In the genomic region with DNA sequence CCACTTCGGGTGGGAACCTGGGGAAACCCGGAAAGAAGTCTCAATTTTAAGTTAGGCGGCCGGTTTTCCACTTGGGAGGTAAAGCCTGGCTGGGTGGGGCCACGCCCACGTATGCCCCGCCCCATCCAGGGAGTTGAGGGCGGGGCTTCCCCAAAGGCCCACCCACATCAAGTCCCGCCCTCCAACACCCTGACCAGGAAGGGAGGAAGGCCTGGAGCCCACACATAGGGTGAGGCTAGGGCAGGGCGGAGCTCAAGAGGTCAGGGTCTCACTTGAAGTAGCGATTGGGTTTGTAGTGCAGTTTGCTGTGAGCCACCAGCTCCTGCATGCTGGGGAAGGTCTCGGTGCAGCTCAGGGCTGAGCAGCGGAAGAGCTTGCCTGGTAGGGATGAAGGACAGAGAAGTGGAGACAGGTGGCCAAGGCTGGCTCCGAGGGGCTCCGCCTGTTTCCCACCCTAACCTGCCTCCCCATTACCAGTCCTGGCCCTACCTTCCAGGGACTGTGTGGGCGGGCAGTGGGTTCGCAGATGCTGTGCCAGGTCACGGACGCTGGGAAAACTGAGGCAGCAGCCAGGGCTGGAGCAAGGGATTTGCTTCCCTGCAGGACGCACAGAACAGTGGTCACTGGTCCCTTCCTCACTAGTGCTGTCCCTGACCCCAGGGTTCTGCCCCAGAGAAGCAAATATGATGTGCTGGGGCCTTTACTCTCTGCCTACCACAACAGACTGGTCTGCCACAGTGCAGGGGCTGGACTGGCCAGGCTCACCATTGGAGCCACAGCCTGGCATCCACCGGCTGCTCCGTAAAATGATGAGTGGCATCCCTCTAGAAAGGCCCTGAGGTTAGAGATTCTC, we compare ENCODE assay signal across 7 cellular contexts. TPM values are rescaled to one million over a fixed set of nuclear protein-coding genes. Genes with fewer than 3 reads are reported as not detected.
DNase-seq lines count a peak whose midpoint lies in the region; ATAC-seq lines count a peak whose summit lies in the region.

No MANE protein-coding gene starts in this region.

- H3K36me3 Mint-ChIP-seq in naive thymus-derived CD8-positive, alpha-beta T cell: peaks cover 0 to 9% (median 0%) of the 10 kb centered on the region in 3 donors

- H2AFZ ChIP-seq in Karpas-422 (ENCODE audit: low read length): no peak overlapping the region

- H3K27ac Mint-ChIP-seq in naive thymus-derived CD8-positive, alpha-beta T cell: peak overlapping the region; percentile 28 to 86 (median 69)

- no peaks in the 10 kb centered on the region for H3K27me3 ChIP-seq in Karpas-422 (ENCODE audit: low read length)

- H4K20me1 ChIP-seq in Karpas-422 (ENCODE audit: insufficient read depth, low read depth, low read length): no peaks in the 10 kb centered on the region

- H3K4me2 ChIP-seq in Karpas-422 (ENCODE audit: low read depth, low read length, poor library complexity, severe bottlenecking): peak overlapping the region; percentile 92

- no peaks in the 10 kb centered on the region for H3K9me3 ChIP-seq in Karpas-422 (ENCODE audit: low read length)

- DNase-seq in ELR (ENCODE audit: low read depth) (peak; percentile 45), Karpas-422 (peak; percentile 71), astrocyte of the hippocampus (ENCODE audit: low read depth, low spot score) (peak; percentile 34), NCI-H510A (lab: John Stamatoyannopoulos, UW) (no peak), RPMI8226 (no peak)
- DNase-seq in naive thymus-derived CD8-positive, alpha-beta T cell: no peak

- H3K9ac ChIP-seq in Karpas-422 (ENCODE audit: low read length): peak overlapping the region; percentile 91

- H3K9me2 ChIP-seq in Karpas-422 (replicated peaks; ENCODE audit: insufficient read depth, low read length): no peaks in the 10 kb centered on the region

- no peak for ATAC-seq in naive thymus-derived CD8-positive, alpha-beta T cell
- no peak for ATAC-seq in GM21528 (IDR thresholded peaks at IDR 0.05; ENCODE audit: low FRiP score, unreplicated experiment)

- no peaks in the 10 kb centered on the region for H3K9me3 Mint-ChIP-seq in naive thymus-derived CD8-positive, alpha-beta T cell

- POLR2A ChIA-PET in naive thymus-derived CD8-positive, alpha-beta T cell (lab: Charles Lee): interaction anchor here (0.9 to 19.3 kb wide), 9 partner anchors 8 to 100 kb away, joined by 3 to 802 read pairs (median 29); a partner anchor contains a TSS

- no peak overlapping the region for H3K27ac ChIP-seq in Karpas-422 (ENCODE audit: low read length)

- peaks cover 15 to 48% (median 46%) of the 10 kb centered on the region in 4 donors for H3K4me1 Mint-ChIP-seq in naive thymus-derived CD8-positive, alpha-beta T cell

- H3K4me3 Mint-ChIP-seq in naive thymus-derived CD8-positive, alpha-beta T cell: peak overlapping the region; percentile 8 to 75 (median 52)

- H3K4me1 ChIP-seq in Karpas-422 (ENCODE audit: low read length): peaks cover 20% of the 10 kb centered on the region

- H3K79me2 ChIP-seq in Karpas-422 (ENCODE audit: low read length): peaks cover 13% of the 10 kb centered on the region

- H3K4me3 ChIP-seq in Karpas-422 (ENCODE audit: low read length): peak overlapping the region; percentile 82

- H3K36me3 ChIP-seq in Karpas-422 (ENCODE audit: insufficient read depth, low read length): no peaks in the 10 kb centered on the region

- H3K27me3 Mint-ChIP-seq in naive thymus-derived CD8-positive, alpha-beta T cell: no peaks in the 10 kb centered on the region

RNA-seq across cellular contexts. Expression of a gene that starts 1.6 kb away (rescaled TPM):
- total RNA-seq in Karpas-422 (2014; rRNA removed; shearing (Covaris generic); ENCODE audit: low replicate concordance): 3.8 and 11.8 TPM in 2 replicates
- 10 to 100 TPM; 70.2 to 73.1 TPM for total RNA-seq in naive thymus-derived CD8-positive, alpha-beta T cell
- 10 to 100 TPM; 15.2 to 34.2 (median 27.7) TPM for polyA plus RNA-seq in naive thymus-derived CD8-positive, alpha-beta T cell

RNA-seq across cellular contexts. Expression of a gene that starts 9.9 kb away (rescaled TPM):
- not detected in 2 replicates for total RNA-seq in Karpas-422 (2014; rRNA removed; shearing (Covaris generic); ENCODE audit: low replicate concordance)
- total RNA-seq in naive thymus-derived CD8-positive, alpha-beta T cell: 1 to 10 TPM; 3.5 to 4.7 TPM
- polyA plus RNA-seq in naive thymus-derived CD8-positive, alpha-beta T cell: under 1 TPM in 2 of 3 donors, not detected in 1; 0.07 to 0.20 TPM

Comparison
In these comparisons a context has a peak if more than half of its experiments do, and no peak if none do; other contexts are left out.
1. DNase-seq: peak in ELR (single experiment), Karpas-422 (single experiment) and astrocyte of the hippocampus (single experiment); none in naive thymus-derived CD8-positive, alpha-beta T cell (0 of 10), NCI-H510A (single experiment) and RPMI8226 (single experiment).